27 cellular contexts compared by ENCODE assay signal in the genomic region with DNA sequence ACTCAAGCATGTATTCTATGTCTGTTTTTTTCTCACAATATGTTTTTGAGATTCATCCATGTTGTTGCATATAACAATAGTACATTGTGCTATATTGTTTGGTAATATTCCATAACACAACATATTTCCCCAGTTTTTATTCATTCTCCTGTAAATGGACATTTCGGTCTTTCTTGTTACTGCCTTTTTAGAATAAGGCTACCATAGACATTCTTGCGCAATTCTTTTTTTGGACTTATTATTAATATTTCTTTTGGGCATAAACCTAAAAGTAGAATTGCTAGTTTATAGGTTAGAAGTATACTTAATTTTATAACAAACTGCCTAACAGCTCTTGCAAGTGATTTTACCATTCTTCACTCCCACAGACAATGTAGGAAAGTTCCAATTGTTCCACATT.
"Had no signal": no experiment of that assay in that cellular context is flagged by ENCODE, and none has a peak within 500 bp of the region (broad histone marks: within the 10 kb centered on the region; RNA-seq: fewer than 3 reads in every experiment).

No MANE protein-coding gene starts in this region.

- H2AFZ ChIP-seq: neural progenitor cell, parathyroid adenoma had no signal

- H3K27ac ChIP-seq: neural progenitor cell, ovary, parathyroid adenoma, psoas muscle, skin epidermis, stomach, thoracic aorta, thyroid gland, tibial nerve, upper lobe of left lung, vagina had no signal

- H3K27me3 ChIP-seq: neural progenitor cell, ovary, stomach, thyroid gland, tibial nerve, upper lobe of left lung, vagina had no signal

- H3K4me3 ChIP-seq: neural progenitor cell, ovary, psoas muscle, skin epidermis, smooth muscle cell, stomach, thoracic aorta, thyroid gland, tibial nerve, upper lobe of left lung, vagina had no signal

- H3K36me3 ChIP-seq: neural progenitor cell, ovary, stomach, thoracic aorta, thyroid gland, tibial nerve, upper lobe of left lung, vagina had no signal

- H3K4me1 ChIP-seq: parathyroid adenoma, psoas muscle, stomach, thyroid gland, tibial nerve, upper lobe of left lung, vagina had no signal

- H3K79me2 ChIP-seq: parathyroid adenoma had no signal

- H3K9ac ChIP-seq: neural progenitor cell, parathyroid adenoma had no signal

- H3K9me3 ChIP-seq: ovary, stomach, thoracic aorta, thyroid gland, upper lobe of left lung, vagina had no signal

- H3K4me2 ChIP-seq: neural progenitor cell, smooth muscle cell had no signal

- ATAC-seq: naive thymus-derived CD4-positive, alpha-beta T cell; natural killer cell; psoas muscle; right cardiac atrium; sciatic nerve; stimulated activated effector memory CD8-positive, alpha-beta T cell treated with anti-CD3 and anti-CD28 coated beads, Interleukin-12 subunit alpha, Interleukin-12 subunit beta, amount 100 ng/mL, for 72 hours; stimulated activated naive B cell treated with anti-CD40 and anti-IgM and Interleukin-4, amounts not matched to agents 10 μg/mL and 1 μg/mL and 100 μg/mL, for 72 hours had no signal

- FAIRE-seq: urothelium cell line had no signal

- DNase-seq: naive thymus-derived CD4-positive, alpha-beta T cell; natural killer cell; occipital lobe; ovary; posterior cingulate gyrus; psoas muscle; right cardiac atrium; stimulated activated CD4-positive, alpha-beta T cell treated with anti-CD3 and anti-CD28 coated beads, Interleukin-15, amount 100 ng/mL, for 24 hours; stimulated activated CD4-positive, alpha-beta T cell treated with anti-CD3 and anti-CD28 coated beads, Interleukin-2, amount 100 ng/mL, for 24 hours; stimulated activated CD4-positive, alpha-beta T cell treated with anti-CD3 and anti-CD28 coated beads, Interleukin-2, amount 100 ng/mL, for 48 hours; stimulated activated CD4-positive, alpha-beta T cell treated with anti-CD3 and anti-CD28 coated beads, Interleukin-4, amount 100 ng/mL, for 24 hours; stimulated activated naive B cell treated with anti-CD40 and anti-IgM and Interleukin-4, amounts not matched to agents 10 μg/mL and 1 μg/mL and 100 μg/mL, for 72 hours; stimulated activated naive CD4-positive, alpha-beta T cell treated with Interleukin-2 at 50 U/mL for 16 hours; stomach; thyroid gland; trophoblast cell; upper lobe of left lung had no signal
